ENCODE assay signal across 1 cellular context in genomic region chr2:105910497-105911238, GRCh38.
TF ChIP-seq lines count a peak whose summit lies in the region.

No MANE protein-coding gene starts in this region.

TF ChIP-seq in HepG2, 621 proteins besides CTCF, POLR2A, EP300 and RAD21 (continued from another document and continues in another):
- peak; percentile 83 for TF ChIP-seq BCL6 (CRISPR knock-in tag; IDR thresholded peaks at IDR 0.05)
- no peak for TF ChIP-seq SP2 (CRISPR knock-in tag; IDR thresholded peaks at IDR 0.05)
- 0 out of 2 replicates have a peak, but pooled peaks have one; percentile 17 for TF ChIP-seq BHLHE40 (IDR thresholded peaks at IDR 0.05; ENCODE audit: low read length)
- TF ChIP-seq SMAD9 (CRISPR knock-in tag; IDR thresholded peaks at IDR 0.05) = no peak
- no peak for TF ChIP-seq ZNF414 (CRISPR knock-in tag; IDR thresholded peaks at IDR 0.05)
- peak; percentile 65 for TF ChIP-seq KDM2A (CRISPR knock-in tag; IDR thresholded peaks at IDR 0.05; ENCODE audit: borderline replicate concordance, low read depth)
- TF ChIP-seq MAF1 (CRISPR knock-in tag; IDR thresholded peaks at IDR 0.05; ENCODE audit: borderline replicate concordance) = no peak
- no peak for TF ChIP-seq ZBTB1 (CRISPR knock-in tag; IDR thresholded peaks at IDR 0.05; ENCODE audit: borderline replicate concordance)
- no peak for TF ChIP-seq ZNF101 (CRISPR knock-in tag; IDR thresholded peaks at IDR 0.05; ENCODE audit: borderline replicate concordance, low read depth)
- no peak for TF ChIP-seq ZNF549 (CRISPR knock-in tag; IDR thresholded peaks at IDR 0.05)
- TF ChIP-seq ZC3H13 (CRISPR knock-in tag; IDR thresholded peaks at IDR 0.05) = no peak
- 0 out of 2 replicates have a peak, but pooled peaks have one; percentile 43 for TF ChIP-seq ZNF256 (CRISPR knock-in tag; conservative IDR thresholded peaks at IDR 0.05)
- peak; percentile 94 for TF ChIP-seq HMG20A (CRISPR knock-in tag; IDR thresholded peaks at IDR 0.05; ENCODE audit: borderline replicate concordance)
- no peak for TF ChIP-seq ZNF563 (CRISPR knock-in tag; IDR thresholded peaks at IDR 0.05)
- no peak for TF ChIP-seq YY1 (IDR thresholded peaks at IDR 0.05; ENCODE audit: insufficient read depth, insufficient replicate concordance, low read depth, low read length)
- 0 out of 2 replicates have a peak, but pooled peaks have one; percentile 42 for TF ChIP-seq HBP1 (CRISPR knock-in tag; IDR thresholded peaks at IDR 0.05; ENCODE audit: low read depth)
- no peak for TF ChIP-seq ZMAT5 (CRISPR knock-in tag; IDR thresholded peaks at IDR 0.05; ENCODE audit: borderline replicate concordance, low read depth)
- TF ChIP-seq CBX1 (IDR thresholded peaks at IDR 0.05; ENCODE audit: low read depth) = no peak
- TF ChIP-seq DBP (CRISPR knock-in tag; IDR thresholded peaks at IDR 0.05; ENCODE audit: not compliant biosample characterization) = no peak
- peak; percentile 28; the same call in 1 of the 2 replicates for TF ChIP-seq ZNF687 (CRISPR knock-in tag; IDR thresholded peaks at IDR 0.05)
- TF ChIP-seq TFAP4 (IDR thresholded peaks at IDR 0.05; ENCODE audit: borderline replicate concordance, low read depth) = peak; percentile 48; the same call in 1 of the 2 replicates
- TF ChIP-seq JARID2 (CRISPR knock-in tag; IDR thresholded peaks at IDR 0.05; ENCODE audit: insufficient replicate concordance) = no peak
- no peak for TF ChIP-seq REXO4 (CRISPR knock-in tag; IDR thresholded peaks at IDR 0.05; ENCODE audit: borderline replicate concordance)
- no peak for TF ChIP-seq ZNF710 (CRISPR knock-in tag; IDR thresholded peaks at IDR 0.05; ENCODE audit: borderline replicate concordance)
- TF ChIP-seq RNF219 (CRISPR knock-in tag; IDR thresholded peaks at IDR 0.05) = no peak
- no peak for TF ChIP-seq IRF1 (CRISPR knock-in tag; IDR thresholded peaks at IDR 0.05; ENCODE audit: low read depth)
- no peak for TF ChIP-seq RBAK (CRISPR knock-in tag; IDR thresholded peaks at IDR 0.05)
- 0 out of 2 replicates have a peak, but pooled peaks have one; percentile 15 for TF ChIP-seq ZNF343 (CRISPR knock-in tag; IDR thresholded peaks at IDR 0.05)
- no peak for TF ChIP-seq PHF20 (CRISPR knock-in tag; IDR thresholded peaks at IDR 0.05)
- TF ChIP-seq ZMAT3 (CRISPR knock-in tag; conservative IDR thresholded peaks at IDR 0.05) = no peak
- TF ChIP-seq ZNF576 (CRISPR knock-in tag; IDR thresholded peaks at IDR 0.05) = no peak
- TF ChIP-seq THRA (CRISPR knock-in tag; IDR thresholded peaks at IDR 0.05; ENCODE audit: borderline replicate concordance) = peak; percentile 78; the same call in 1 of the 2 replicates
- TF ChIP-seq ZNF580 (CRISPR knock-in tag; IDR thresholded peaks at IDR 0.05; ENCODE audit: borderline replicate concordance, low read depth) = no peak
- TF ChIP-seq SIX1 (CRISPR knock-in tag; IDR thresholded peaks at IDR 0.05; ENCODE audit: borderline replicate concordance) = 0 out of 2 replicates have a peak, but pooled peaks have one; percentile 58
- TF ChIP-seq ZNF460 (CRISPR knock-in tag; IDR thresholded peaks at IDR 0.05; ENCODE audit: borderline replicate concordance) = no peak
- TF ChIP-seq ZNF816 (CRISPR knock-in tag; IDR thresholded peaks at IDR 0.05; ENCODE audit: borderline replicate concordance) = no peak
- peak; percentile 89 for TF ChIP-seq FOXA3 (CRISPR knock-in tag; IDR thresholded peaks at IDR 0.05)
- peak; percentile 52; the same call in 1 of the 2 replicates for TF ChIP-seq HOXA5 (CRISPR knock-in tag; IDR thresholded peaks at IDR 0.05)
- TF ChIP-seq ZNF333 (CRISPR knock-in tag; IDR thresholded peaks at IDR 0.05; ENCODE audit: borderline replicate concordance) = no peak
- TF ChIP-seq KDM4B (CRISPR knock-in tag; IDR thresholded peaks at IDR 0.05) = 0 out of 2 replicates have a peak, but pooled peaks have one; percentile 75
- TF ChIP-seq U2AF1 (optimal IDR thresholded peaks at IDR 0.05; ENCODE audit: low read depth, low read length) = no peak
- no peak for TF ChIP-seq SCMH1 (CRISPR knock-in tag; IDR thresholded peaks at IDR 0.05; ENCODE audit: borderline replicate concordance)
- no peak for TF ChIP-seq ZUFSP (CRISPR knock-in tag; IDR thresholded peaks at IDR 0.05; ENCODE audit: borderline replicate concordance)
- TF ChIP-seq RORA (CRISPR knock-in tag; IDR thresholded peaks at IDR 0.05) = no peak
- TF ChIP-seq ZNF12 (CRISPR knock-in tag; IDR thresholded peaks at IDR 0.05) = peak; percentile 92
- TF ChIP-seq KDM5B (CRISPR knock-in tag; IDR thresholded peaks at IDR 0.05; ENCODE audit: borderline replicate concordance) = no peak
- no peak for TF ChIP-seq ZNF616 (CRISPR knock-in tag; IDR thresholded peaks at IDR 0.05; ENCODE audit: low read depth)
- TF ChIP-seq ZNF329 (CRISPR knock-in tag; IDR thresholded peaks at IDR 0.05; ENCODE audit: low read depth) = no peak
- no peak for TF ChIP-seq SMARCE1 (IDR thresholded peaks at IDR 0.05; ENCODE audit: borderline replicate concordance)
